Comparison of ENCODE assay signal across 8 cellular contexts in the genomic region with DNA sequence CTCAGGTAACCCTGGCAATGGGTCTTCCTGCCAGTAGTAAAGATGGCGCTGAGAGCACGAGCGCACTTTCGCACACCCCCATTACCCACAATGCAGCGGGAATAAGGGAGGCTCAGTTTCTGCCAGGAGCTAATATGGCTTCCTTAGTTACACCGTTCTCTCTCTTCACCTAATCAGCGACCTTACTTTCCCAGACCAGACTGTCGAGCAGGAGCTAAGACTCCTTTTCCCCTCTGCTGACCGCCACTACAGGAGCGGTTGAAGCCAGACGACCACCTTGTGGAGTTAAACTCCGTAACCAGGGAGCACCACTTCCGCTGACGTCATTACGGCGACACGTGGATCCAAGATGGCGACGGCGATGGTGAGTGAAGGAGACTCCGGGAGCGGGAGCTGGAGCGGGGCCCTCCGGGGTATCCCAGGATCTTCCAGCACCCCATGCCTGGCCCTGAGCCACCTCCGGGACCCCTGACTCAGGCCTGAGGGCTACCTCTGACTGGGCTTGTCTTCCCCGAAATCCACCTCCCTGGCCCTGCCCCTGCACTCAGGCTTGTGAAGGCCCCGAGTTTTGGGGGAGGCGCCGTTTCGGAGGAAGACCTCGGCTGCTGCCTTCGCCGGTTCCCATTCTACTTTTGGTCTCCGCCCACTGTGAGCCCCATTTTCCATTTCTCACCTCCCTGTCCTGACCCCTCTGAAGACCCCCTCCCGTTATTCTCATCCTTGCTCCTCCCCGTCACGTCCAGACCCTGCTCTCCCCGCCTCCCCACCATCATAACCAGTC. TPM values are rescaled to one million over a fixed set of nuclear protein-coding genes. Genes with fewer than 3 reads are reported as not detected.
DNase-seq lines count a peak whose midpoint lies in the region; ATAC-seq lines count a peak whose summit lies in the region.

A gene with protein sequence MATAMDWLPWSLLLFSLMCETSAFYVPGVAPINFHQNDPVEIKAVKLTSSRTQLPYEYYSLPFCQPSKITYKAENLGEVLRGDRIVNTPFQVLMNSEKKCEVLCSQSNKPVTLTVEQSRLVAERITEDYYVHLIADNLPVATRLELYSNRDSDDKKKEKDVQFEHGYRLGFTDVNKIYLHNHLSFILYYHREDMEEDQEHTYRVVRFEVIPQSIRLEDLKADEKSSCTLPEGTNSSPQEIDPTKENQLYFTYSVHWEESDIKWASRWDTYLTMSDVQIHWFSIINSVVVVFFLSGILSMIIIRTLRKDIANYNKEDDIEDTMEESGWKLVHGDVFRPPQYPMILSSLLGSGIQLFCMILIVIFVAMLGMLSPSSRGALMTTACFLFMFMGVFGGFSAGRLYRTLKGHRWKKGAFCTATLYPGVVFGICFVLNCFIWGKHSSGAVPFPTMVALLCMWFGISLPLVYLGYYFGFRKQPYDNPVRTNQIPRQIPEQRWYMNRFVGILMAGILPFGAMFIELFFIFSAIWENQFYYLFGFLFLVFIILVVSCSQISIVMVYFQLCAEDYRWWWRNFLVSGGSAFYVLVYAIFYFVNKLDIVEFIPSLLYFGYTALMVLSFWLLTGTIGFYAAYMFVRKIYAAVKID (plus strand): TSS at position 323 of the 781 bp plus-strand sequence. CDS start 27 bp downstream, at position 350.

- peak within 1 kb of the TSS; percentile 94 to 100 (median 97) for H3K4me3 Mint-ChIP-seq in CD8-positive, alpha-beta memory T cell

- peaks cover 0 to 1% of the 10 kb centered on the region in 2 donors for H3K27me3 Mint-ChIP-seq in CD8-positive, alpha-beta memory T cell

- CTCF ChIA-PET in CD8-positive, alpha-beta memory T cell (lab: Charles Lee): interaction anchor here (0.9 to 1.0 kb wide), 2 partner anchors 9 to 34 kb away, joined by 3 read pairs; no protein-coding TSS in a partner anchor
- CTCF ChIA-PET in activated CD8-positive, alpha-beta memory T cell treated with anti-CD3 and anti-CD28 coated beads for 36 hours (lab: Charles Lee): interaction anchor here (0.9 to 1.4 kb wide), 4 partner anchors 9 to 669 kb away, joined by 3 to 5 read pairs (median 4); a partner anchor contains a TSS

- peak within 1 kb of the TSS; percentile 99 for H3K4me3 ChIP-seq in CD8-positive, alpha-beta memory T cell (ENCODE audit: low read length)
- peak within 1 kb of the TSS; percentile 86 for H3K4me3 ChIP-seq in effector memory CD4-positive, alpha-beta T cell (ENCODE audit: insufficient read depth, low read depth, low read length, poor library complexity, severe bottlenecking)

- POLR2A ChIA-PET in CD8-positive, alpha-beta memory T cell (lab: Charles Lee): no interaction called here
- POLR2A ChIA-PET in activated CD8-positive, alpha-beta memory T cell treated with anti-CD3 and anti-CD28 coated beads for 36 hours (lab: Charles Lee): interaction anchor here (0.8 kb wide), 1 partner anchor 94 kb away, joined by 3 read pairs; no protein-coding TSS in a partner anchor

- no peaks in the 10 kb centered on the region for H3K9me3 Mint-ChIP-seq in CD8-positive, alpha-beta memory T cell

- H3K36me3 Mint-ChIP-seq in CD8-positive, alpha-beta memory T cell: peaks cover 0 to 17% (median 0%) of the 10 kb centered on the region in 3 donors

- H3K36me3 ChIP-seq in CD8-positive, alpha-beta memory T cell (ENCODE audit: insufficient read depth, low read length): no peaks in the 10 kb centered on the region
- no peaks in the 10 kb centered on the region for H3K36me3 ChIP-seq in effector memory CD4-positive, alpha-beta T cell (ENCODE audit: control insufficient read depth, insufficient read depth, low read length)

- no peaks in the 10 kb centered on the region for H3K9me3 ChIP-seq in CD8-positive, alpha-beta memory T cell (ENCODE audit: low read length)
- no peaks in the 10 kb centered on the region for H3K9me3 ChIP-seq in effector memory CD4-positive, alpha-beta T cell (ENCODE audit: control insufficient read depth, low read length)

- H3K27me3 ChIP-seq in CD8-positive, alpha-beta memory T cell (ENCODE audit: insufficient read depth, low read length, poor library complexity, severe bottlenecking): no peaks in the 10 kb centered on the region
- no peaks in the 10 kb centered on the region for H3K27me3 ChIP-seq in effector memory CD4-positive, alpha-beta T cell (replicated peaks; ENCODE audit: control insufficient read depth, insufficient read depth, low read length, poor library complexity, severe bottlenecking)

- ATAC-seq in GM19468 (IDR thresholded peaks at IDR 0.05; ENCODE audit: extremely low read depth, unreplicated experiment): peak; percentile 34

- peak; percentile 80 to 93 (median 91) for DNase-seq in CD8-positive, alpha-beta memory T cell
- DNase-seq in HS-5 (ENCODE audit: low read depth) (peak; percentile 98), lung microvascular endothelial cell (ENCODE audit: low read depth in 2 of 2) (peak; percentile 94 to 96)
- peak; percentile 87 for DNase-seq in NK-92 treated with Interleukin-12 subunit alpha and Interleukin-12 subunit beta, amount 100 ng/mL, for 24 hours (lab: John Stamatoyannopoulos, UW)
- peak; percentile 72 to 80 (median 78) for DNase-seq in effector memory CD4-positive, alpha-beta T cell
- peak; percentile 80 to 92 (median 81) for DNase-seq in stimulated activated CD4-positive, alpha-beta T cell treated with anti-CD3 and anti-CD28 coated beads, TNF-alpha, amount 100 ng/mL, for 48 hours (ENCODE audit: low read depth in 3 of 3)

- H3K27ac ChIP-seq in CD8-positive, alpha-beta memory T cell (ENCODE audit: low read depth, low read length): peak within 1 kb of the TSS; percentile 100
- H3K27ac ChIP-seq in effector memory CD4-positive, alpha-beta T cell (ENCODE audit: insufficient read depth, low read length, poor library complexity, severe bottlenecking): peak within 1 kb of the TSS; percentile 99

- peaks cover 11% of the 10 kb centered on the region for H3K4me1 ChIP-seq in CD8-positive, alpha-beta memory T cell (ENCODE audit: insufficient read depth, low read length)
- H3K4me1 ChIP-seq in effector memory CD4-positive, alpha-beta T cell (ENCODE audit: control insufficient read depth, insufficient read depth, low read length, poor library complexity, severe bottlenecking): peaks cover 15% of the 10 kb centered on the region

- peaks cover 36 to 44% (median 38%) of the 10 kb centered on the region in 3 donors for H3K4me1 Mint-ChIP-seq in CD8-positive, alpha-beta memory T cell

- H3K27ac Mint-ChIP-seq in CD8-positive, alpha-beta memory T cell: peak within 1 kb of the TSS; percentile 93 to 100 (median 100)

RNA-seq across cellular contexts. Expression of the gene that starts here (rescaled TPM):
- 10 to 100 TPM; 48.0 to 49.8 TPM for total RNA-seq in CD8-positive, alpha-beta memory T cell
- polyA plus RNA-seq in CD8-positive, alpha-beta memory T cell: 44.0 TPM
- 10 to 100 TPM; 49.8 TPM for total RNA-seq in activated CD8-positive, alpha-beta memory T cell treated with anti-CD3 and anti-CD28 coated beads for 36 hours
- 16.3 and 25.2 TPM in 2 replicates for total RNA-seq in lung microvascular endothelial cell

Comparison
In these comparisons a context has a peak if more than half of its experiments do, and no peak if none do; other contexts are left out.
1. Peak in every context shown above with its lines: DNase-seq, ATAC-seq, H3K4me3 ChIP-seq and H3K27ac ChIP-seq.